Comparison of ENCODE assay signal across 17 cellular contexts in genomic region chr9:133429216-133429613, GRCh38. TPM values are rescaled to one million over a fixed set of nuclear protein-coding genes. Genes with fewer than 3 reads are reported as not detected.
DNase-seq lines count a peak whose midpoint lies in the region; ATAC-seq and TF ChIP-seq lines count a peak whose summit lies in the region.
"Had no signal": no experiment of that assay in that cellular context is flagged by ENCODE, and none has a peak within 500 bp of the region (broad histone marks: within the 10 kb centered on the region; RNA-seq: fewer than 3 reads in every experiment).

No MANE protein-coding gene starts in this region.

- H3K27me3 ChIP-seq in Panc1 (ENCODE audit: control insufficient read depth, insufficient read depth, low read length) (no peaks in the 10 kb centered on the region), spleen (replicated peaks in 1 of 7) (peaks cover 0 to 58% (median 37%) of the 10 kb centered on the region in 7 donors)
- H3K27me3 ChIP-seq: pancreas had no signal

- no peaks in the 10 kb centered on the region for H3K36me3 ChIP-seq in ES-I3 (ENCODE audit: insufficient read depth, low read length)
- H3K36me3 ChIP-seq in Panc1 (ENCODE audit: control insufficient read depth, insufficient read depth, low read length), result no peaks in the 10 kb centered on the region
- H3K36me3 ChIP-seq in spleen, result no peaks in the 10 kb centered on the region
- H3K36me3 ChIP-seq: pancreas had no signal

- CTCF ChIA-PET in Panc1 (lab: Charles Lee), result no interaction called here

- intact Hi-C loops in Panc1 (cut with micrococcal nuclease; ENCODE audit: unreplicated experiment), result no loop called here
- intact Hi-C loops in spleen (cut with DNase I; ENCODE audit: low total_unique reads), result no loop called here

- TF ChIP-seq POLR2A in spleen (IDR thresholded peaks at IDR 0.05), result no peak

- H3K4me1 ChIP-seq in ES-I3 (ENCODE audit: insufficient read depth, low read length) (0 out of 2 replicates have a peak, but pooled peaks cover 3% of the 10 kb centered on the region), Panc1 (ENCODE audit: control insufficient read depth, insufficient read depth, low read length) (peaks cover 6% of the 10 kb centered on the region; the same call in 1 of the 2 replicates), spleen (peaks cover 4 to 28% (median 16%) of the 10 kb centered on the region in 6 donors)

- TF ChIP-seq CTCF in Panc1 (IDR thresholded peaks at IDR 0.05) (no peak), spleen (IDR thresholded peaks at IDR 0.05 in 8 of 11, conservative IDR thresholded peaks at IDR 0.05 in 3 of 11) (no peak)

- POLR2A ChIA-PET in Panc1 (lab: Charles Lee), result interaction anchor here (0.7 kb wide), 1 partner anchor 19 kb away, joined by 7 read pairs; no protein-coding TSS in a partner anchor

- H3K9ac ChIP-seq in ES-I3 (ENCODE audit: low read depth, low read length), result peak overlapping the region; percentile 50; the same call in 1 of the 2 replicates

- H3K4me3 ChIP-seq in Panc1 (ENCODE audit: low read depth in 2 of 2, low read length in 2 of 2), result peak overlapping the region; percentile 8 to 28; a peak in 2 of 4 replicates
- peak overlapping the region; percentile 24 for H3K4me3 ChIP-seq in iPS-11a (ENCODE audit: low read depth, low read length)
- peak overlapping the region in 5 of 8 donors; percentile 2 to 71 (median 41) for H3K4me3 ChIP-seq in spleen

- no TSS peak for BruUV-seq in Panc1 (replicated peaks; lab: Mats Ljungman, UMichigan)

- H3K9me3 ChIP-seq in ES-I3 (ENCODE audit: control insufficient read depth, insufficient read depth, low read length) (no peaks in the 10 kb centered on the region), Panc1 (ENCODE audit: control insufficient read depth, insufficient read depth, low read depth, low read length) (no peaks in the 10 kb centered on the region), spleen (no peaks in the 10 kb centered on the region)
- H3K9me3 ChIP-seq: pancreas had no signal

- ATAC-seq in Panc1, result peak; percentile 17; the same call in 1 of the 2 replicates
- ATAC-seq in GM21390 (IDR thresholded peaks at IDR 0.05; ENCODE audit: unreplicated experiment), result no peak
- ATAC-seq: PC-3 had no signal

- in situ Hi-C loops in Panc1 (cut with HindIII; ENCODE audit: low pct_unique_long_range_greater_than_20kb, low sequenced_read_pairs), result no loop called here

- 4 to 7% (median 5%) methylated on average over 13 to 17 of the region's 17 CpGs for WGBS in spleen, 5 donors

- no peak overlapping the region for H3K27ac ChIP-seq in Panc1 (ENCODE audit: low read length)
- H3K27ac ChIP-seq in spleen, result no peak overlapping the region
- H3K27ac ChIP-seq: pancreas had no signal

- DNase-seq in Panc1 (ENCODE audit: low read depth, low spot score) (no peak), spleen (no peak), NCI-H2081 treated with DMSO at 0.1 percent for 48 hours (lab: John Stamatoyannopoulos, UW) (no peak), GM03348 (ENCODE audit: low spot score) (no peak)
- no peak for DNase-seq in activated effector memory CD4-positive, alpha-beta T cell treated with anti-CD3 and anti-CD28 coated beads, Interleukin-2, amount 50 U/mL, for 16 hours
- DNase-seq: activated CD4-positive, alpha-beta T cell treated with anti-CD3 and anti-CD28 coated beads for 48 hours; Calu3; GDM1; HFFc6; NCI-H2029 treated with DMSO at 0.1 percent for 48 hours; NCI-H526 treated with DMSO at 0.1 percent for 48 hours; PC-3; T1000 had no signal

RNA-seq across cellular contexts. Expression of gene ADAMTS13, which starts 7.0 kb away (rescaled TPM):
- total RNA-seq in Panc1 (2021; ENCODE audit: unreplicated experiment), result 3.4 TPM
- 5.7 TPM for polyA plus RNA-seq in Panc1 (2012; ENCODE audit: insufficient read length)
- 1 to 10 TPM; 1.1 to 3.9 (median 1.6) TPM for total RNA-seq in spleen
- 1 to 10 TPM; 3.4 to 4.8 (median 3.9) TPM for polyA plus RNA-seq in spleen

RNA-seq across cellular contexts. Expression of gene REXO4, which starts 11.4 kb away (rescaled TPM):
- 19.9 TPM for total RNA-seq in Panc1 (2021; ENCODE audit: unreplicated experiment)
- 26.9 TPM for polyA plus RNA-seq in Panc1 (2012; ENCODE audit: insufficient read length)
- total RNA-seq in spleen, result 10 to 100 TPM; 21.5 to 25.8 (median 22.8) TPM
- polyA plus RNA-seq in spleen, result 10 to 100 TPM; 20.0 to 23.2 (median 20.1) TPM

RNA-seq across cellular contexts. Expression of gene CACFD1, which starts 30.6 kb away (rescaled TPM):
- total RNA-seq in Panc1 (2021; ENCODE audit: unreplicated experiment) (13.9 TPM), spleen (10 to 100 TPM in 5 of 7 donors, 1 to 10 TPM in 2; 10.0 to 14.2 (median 12.6) TPM)
- polyA plus RNA-seq in Panc1 (2012; ENCODE audit: insufficient read length), result 22.2 TPM
- 10 to 100 TPM in 1 of 3 donors, 1 to 10 TPM in 2; 4.7 to 12.7 (median 6.6) TPM for polyA plus RNA-seq in spleen

RNA-seq across cellular contexts. Expression of gene SLC2A6, which starts 49.7 kb away (rescaled TPM):
- total RNA-seq in Panc1 (2021; ENCODE audit: unreplicated experiment), result 48.2 TPM
- 71.4 TPM for polyA plus RNA-seq in Panc1 (2012; ENCODE audit: insufficient read length)
- total RNA-seq in spleen, result 10 to 100 TPM; 15.4 to 28.7 (median 20.9) TPM
- polyA plus RNA-seq in spleen, result 10 to 100 TPM; 15.4 to 35.0 (median 32.8) TPM

RNA-seq across cellular contexts. Expression of gene STKLD1, which starts 53.0 kb away (rescaled TPM):
- total RNA-seq in Panc1 (2021; ENCODE audit: unreplicated experiment), result 0.74 TPM
- polyA plus RNA-seq in Panc1 (2012; ENCODE audit: insufficient read length), result 1.4 TPM
- total RNA-seq in spleen, result under 1 TPM in 5 of 7 donors, not detected in 2; 0.29 to 0.98 (median 0.44) TPM
- polyA plus RNA-seq in spleen, result 1 to 10 TPM in 2 of 3 donors, under 1 TPM in 1; 0.96 to 1.5 (median 1.0) TPM
